23 cellular contexts compared by ENCODE assay signal in the genomic region with DNA sequence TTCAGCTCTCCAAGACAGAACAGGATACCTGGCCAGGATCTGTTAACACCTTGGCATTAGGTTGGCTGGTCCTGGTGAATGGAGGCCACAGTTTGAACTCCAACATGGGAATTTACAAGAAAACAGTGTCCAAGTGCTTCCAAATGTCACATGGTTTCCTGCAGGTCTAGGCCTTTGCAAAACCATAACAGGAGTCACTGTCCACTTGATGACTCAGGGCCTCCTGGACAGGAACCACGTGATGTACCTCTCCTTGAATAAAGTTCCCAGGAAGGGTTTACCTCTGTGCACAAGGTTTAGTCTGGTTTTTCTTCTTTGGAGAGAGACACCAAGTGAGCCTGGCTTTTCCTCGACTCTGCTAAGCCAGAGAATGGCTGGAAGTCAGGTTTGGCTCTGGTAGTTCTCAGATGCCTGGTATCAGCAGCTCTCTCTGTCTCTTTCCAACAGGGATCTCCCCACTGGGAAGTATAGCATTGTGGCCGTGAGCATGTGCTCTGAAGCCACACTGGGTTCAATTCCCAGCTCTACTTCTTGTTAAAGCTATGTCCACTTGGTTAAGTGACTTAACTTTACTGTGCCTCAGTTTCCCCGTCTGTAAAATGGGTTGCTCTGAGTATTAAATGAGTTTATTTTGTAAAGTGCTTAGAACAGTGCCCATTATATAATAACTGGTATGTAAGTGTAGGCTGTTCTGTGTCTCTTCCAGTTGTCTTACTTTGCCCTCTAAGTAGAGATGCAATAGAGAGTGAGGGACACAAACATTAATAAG. TPM values are rescaled to one million over a fixed set of nuclear protein-coding genes. Genes with fewer than 3 reads are reported as not detected.
A peak's percentile ranks its signal among the peaks of the same experiment; 100 is the strongest.
DNase-seq lines count a peak whose midpoint lies in the region; TF ChIP-seq lines count a peak whose summit lies in the region.
"Had no signal": no experiment of that assay in that cellular context is flagged by ENCODE, and none has a peak within 500 bp of the region (broad histone marks: within the 10 kb centered on the region; RNA-seq: fewer than 3 reads in every experiment).

No MANE protein-coding gene starts in this region.

- H3K36me3 ChIP-seq in right atrium auricular region, result no peaks in the 10 kb centered on the region
- H3K36me3 ChIP-seq: right lobe of liver, SJSA1, upper lobe of right lung had no signal

- no peaks in the 10 kb centered on the region for H3K27me3 Mint-ChIP-seq in MCF 10A (ENCODE audit: insufficient read depth, unreplicated experiment)

- peaks cover 0 to 13% of the 10 kb centered on the region in 2 donors for H3K4me1 ChIP-seq in right atrium auricular region

- no peak for TF ChIP-seq RAD21 in Ishikawa (IDR thresholded peaks at IDR 0.05; ENCODE audit: low read depth)

- no peak for TF ChIP-seq CTCF in MCF 10A (IDR thresholded peaks at IDR 0.05; ENCODE audit: unreplicated experiment)
- TF ChIP-seq CTCF in right atrium auricular region (IDR thresholded peaks at IDR 0.05), result no peak

- no TSS peak for BruUV-seq in MCF 10A (replicated peaks; lab: Mats Ljungman, UMichigan)

- no peaks in the 10 kb centered on the region for H3K27me3 ChIP-seq in right atrium auricular region
- H3K27me3 ChIP-seq: right lobe of liver, SJSA1, upper lobe of right lung had no signal

- CTCF ChIA-PET in MCF 10A (lab: Yijun Ruan, JAX), result interaction anchor here (1.3 to 12.3 kb wide), 4 partner anchors 8 to 69 kb away, joined by 4 to 385 read pairs (median 44); a partner anchor contains a TSS

- no peak overlapping the region for H3K27ac Mint-ChIP-seq in MCF 10A (ENCODE audit: low read depth, unreplicated experiment)
- H3K27ac Mint-ChIP-seq: stimulated activated naive CD8-positive, alpha-beta T cell treated with anti-CD3 and anti-CD28 coated beads, Interleukin-15, Interleukin-2, amounts not matched to agents 100 ng/mL and 50 ng/mL, for 24 hours had no signal

- H3K4me3 Mint-ChIP-seq in MCF 10A (ENCODE audit: unreplicated experiment), result no peak overlapping the region
- H3K4me3 Mint-ChIP-seq: CD14-positive monocyte; stimulated activated naive CD8-positive, alpha-beta T cell treated with anti-CD3 and anti-CD28 coated beads, Interleukin-15, Interleukin-2, amounts not matched to agents 100 ng/mL and 50 ng/mL, for 24 hours had no signal

- intact Hi-C loops in MCF 10A (cut with micrococcal nuclease), result no loop called here

- no peak overlapping the region for H3K27ac ChIP-seq in right atrium auricular region
- H3K27ac ChIP-seq: KMS-11, right lobe of liver, SJSA1, upper lobe of right lung had no signal

- peaks cover 27% of the 10 kb centered on the region for H3K4me1 Mint-ChIP-seq in MCF 10A (ENCODE audit: insufficient read depth, unreplicated experiment)

- POLR2A ChIA-PET in MCF 10A (lab: Yijun Ruan, JAX), result interaction anchor here (0.7 kb wide), 1 partner anchor 1873 kb away, joined by 3 read pairs; no protein-coding TSS in a partner anchor

- no peak overlapping the region for H3K4me3 ChIP-seq in right atrium auricular region
- H3K4me3 ChIP-seq: right lobe of liver, SJSA1, upper lobe of right lung had no signal

- no peak for TF ChIP-seq EP300 in Ishikawa (IDR thresholded peaks at IDR 0.05; ENCODE audit: borderline replicate concordance)

- H3K36me3 Mint-ChIP-seq in MCF 10A (ENCODE audit: insufficient read depth, unreplicated experiment), result peaks cover 7% of the 10 kb centered on the region

- DNase-seq in DMS53 (lab: John Stamatoyannopoulos, UW), result peak; percentile 94
- peak; percentile 70 for DNase-seq in MCF 10A (ENCODE audit: unreplicated experiment)
- peak; percentile 71 for DNase-seq in iris pigment epithelial cell (ENCODE audit: low read depth)
- DNase-seq in superior temporal gyrus (ENCODE audit: extremely low spot score), result no peak
- no peak for DNase-seq in right atrium auricular region (ENCODE audit: low spot score)
- no peak for DNase-seq in hippocampal formation (lab: John Stamatoyannopoulos, UW)
- DNase-seq in DMS 273 treated with DMSO at 0.1 percent for 48 hours (lab: John Stamatoyannopoulos, UW), result no peak
- DNase-seq: activated gamma-delta T cell treated with Interleukin-2 at 50 U/mL for 16 hours, amniotic stem cell, DMS79, left ventricle myocardium superior, NCI-H1105, NCI-H2081 treated with DMSO at 0.1 percent for 48 hours, NCI-H510A treated with DMSO at 0.1 percent for 48 hours, occipital lobe, right lobe of liver, upper lobe of right lung had no signal

- H3K9me3 ChIP-seq in right atrium auricular region, result no peaks in the 10 kb centered on the region
- H3K9me3 ChIP-seq: right lobe of liver, upper lobe of right lung had no signal

- H3K9me3 Mint-ChIP-seq in MCF 10A (ENCODE audit: unreplicated experiment), result peaks cover 8% of the 10 kb centered on the region

TF ChIP-seq in Ishikawa, 13 proteins besides CTCF, POLR2A, EP300 and RAD21:
- no peak for TF ChIP-seq CREB1 (IDR thresholded peaks at IDR 0.05; ENCODE audit: low read depth)
- TF ChIP-seq FOXM1 (IDR thresholded peaks at IDR 0.05; ENCODE audit: borderline replicate concordance, low read depth), result no peak
- TF ChIP-seq, protein P1, sequence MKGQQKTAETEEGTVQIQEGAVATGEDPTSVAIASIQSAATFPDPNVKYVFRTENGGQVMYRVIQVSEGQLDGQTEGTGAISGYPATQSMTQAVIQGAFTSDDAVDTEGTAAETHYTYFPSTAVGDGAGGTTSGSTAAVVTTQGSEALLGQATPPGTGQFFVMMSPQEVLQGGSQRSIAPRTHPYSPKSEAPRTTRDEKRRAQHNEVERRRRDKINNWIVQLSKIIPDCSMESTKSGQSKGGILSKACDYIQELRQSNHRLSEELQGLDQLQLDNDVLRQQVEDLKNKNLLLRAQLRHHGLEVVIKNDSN (IDR thresholded peaks at IDR 0.05), result peak; percentile 64
- no peak for TF ChIP-seq CEBPB (IDR thresholded peaks at IDR 0.05)
- TF ChIP-seq, protein P2, sequence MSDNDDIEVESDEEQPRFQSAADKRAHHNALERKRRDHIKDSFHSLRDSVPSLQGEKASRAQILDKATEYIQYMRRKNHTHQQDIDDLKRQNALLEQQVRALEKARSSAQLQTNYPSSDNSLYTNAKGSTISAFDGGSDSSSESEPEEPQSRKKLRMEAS (IDR thresholded peaks at IDR 0.05), result no peak
- TF ChIP-seq YY1 (IDR thresholded peaks at IDR 0.05; ENCODE audit: low read depth), result no peak

RNA-seq across cellular contexts. Expression of a gene that starts 27.3 kb away (rescaled TPM):
- total RNA-seq in MCF 10A (2022) (0.39 TPM in 1 of 2 replicates, not detected in the other), right atrium auricular region (not detected)
- total RNA-seq: myocyte, SJSA1 had no signal

RNA-seq across cellular contexts. Expression of a gene that starts 45.6 kb away (rescaled TPM):
- not detected in 2 replicates for total RNA-seq in MCF 10A (2022)
- not detected for total RNA-seq in right atrium auricular region
- total RNA-seq: left ventricle myocardium superior, myocyte, occipital lobe, right lobe of liver, SJSA1, upper lobe of right lung had no signal

Comparison
In these comparisons a context has a peak if more than half of its experiments do, and no peak if none do; other contexts are left out.
1. DNase-seq: peak in DMS53 (single experiment), MCF 10A (single experiment) and iris pigment epithelial cell (single experiment); none in superior temporal gyrus (single experiment), right atrium auricular region (single experiment), hippocampal formation (0 of 2) and DMS 273 treated with DMSO at 0.1 percent for 48 hours (single experiment).